Comparison of ENCODE assay signal across 1 cellular context in genomic region chr19:934197-934840, GRCh38.
TF ChIP-seq lines count a peak whose summit lies in the region.

No MANE protein-coding gene starts in this region.

TF ChIP-seq in H1, 55 proteins besides CTCF, POLR2A, EP300 and RAD21:
- no peak for TF ChIP-seq CHD2 (IDR thresholded peaks at IDR 0.05; ENCODE audit: low read length)
- TF ChIP-seq EGR1 (IDR thresholded peaks at IDR 0.05; ENCODE audit: borderline replicate concordance, low read depth, low read length) = no peak
- TF ChIP-seq CBX5 (IDR thresholded peaks at IDR 0.05; ENCODE audit: low read depth, low read length) = no peak
- no peak for TF ChIP-seq ATF2 (IDR thresholded peaks at IDR 0.05; ENCODE audit: low read length)
- TF ChIP-seq SP4 (IDR thresholded peaks at IDR 0.05; ENCODE audit: low read length) = no peak
- TF ChIP-seq NANOG (IDR thresholded peaks at IDR 0.05; ENCODE audit: insufficient read depth, low read depth, low read length, poor library complexity, severe bottlenecking) = no peak
- no peak for TF ChIP-seq SIX5 (IDR thresholded peaks at IDR 0.05; ENCODE audit: low read depth, low read length)
- TF ChIP-seq CTBP2 (IDR thresholded peaks at IDR 0.05; ENCODE audit: borderline replicate concordance, insufficient read depth, insufficient read length, low read length) = no peak
- TF ChIP-seq YY1 (IDR thresholded peaks at IDR 0.05; ENCODE audit: low read depth, low read length) = no peak
- no peak for TF ChIP-seq TAF1 (IDR thresholded peaks at IDR 0.05; ENCODE audit: low read depth, low read length)
- TF ChIP-seq HDAC6 (IDR thresholded peaks at IDR 0.05; ENCODE audit: low read depth, low read length) = no peak
- TF ChIP-seq CBX8 (IDR thresholded peaks at IDR 0.05; ENCODE audit: borderline replicate concordance, low read depth, low read length) = no peak
- no peak for TF ChIP-seq MAFK (IDR thresholded peaks at IDR 0.05; ENCODE audit: low read depth, low read length)
- TF ChIP-seq EZH2 (IDR thresholded peaks at IDR 0.05; ENCODE audit: low read depth, low read length, severe bottlenecking) = no peak
- no peak for TF ChIP-seq KDM4A (IDR thresholded peaks at IDR 0.05; ENCODE audit: low read depth, low read length, severe bottlenecking)
- no peak for TF ChIP-seq USF2 (IDR thresholded peaks at IDR 0.05; ENCODE audit: low read length)
- no peak for TF ChIP-seq ZNF274 (IDR thresholded peaks at IDR 0.05; ENCODE audit: borderline replicate concordance, extremely low read depth, low read length)
- no peak for TF ChIP-seq TEAD4 (IDR thresholded peaks at IDR 0.05; ENCODE audit: low read depth, low read length)
- no peak for TF ChIP-seq KDM5A (IDR thresholded peaks at IDR 0.05; ENCODE audit: low read length)
- TF ChIP-seq HDAC2 (IDR thresholded peaks at IDR 0.05; ENCODE audit: borderline replicate concordance in 1 of 2, low read depth in 2 of 2, low read length in 2 of 2) = no peak
